In the genomic region with DNA sequence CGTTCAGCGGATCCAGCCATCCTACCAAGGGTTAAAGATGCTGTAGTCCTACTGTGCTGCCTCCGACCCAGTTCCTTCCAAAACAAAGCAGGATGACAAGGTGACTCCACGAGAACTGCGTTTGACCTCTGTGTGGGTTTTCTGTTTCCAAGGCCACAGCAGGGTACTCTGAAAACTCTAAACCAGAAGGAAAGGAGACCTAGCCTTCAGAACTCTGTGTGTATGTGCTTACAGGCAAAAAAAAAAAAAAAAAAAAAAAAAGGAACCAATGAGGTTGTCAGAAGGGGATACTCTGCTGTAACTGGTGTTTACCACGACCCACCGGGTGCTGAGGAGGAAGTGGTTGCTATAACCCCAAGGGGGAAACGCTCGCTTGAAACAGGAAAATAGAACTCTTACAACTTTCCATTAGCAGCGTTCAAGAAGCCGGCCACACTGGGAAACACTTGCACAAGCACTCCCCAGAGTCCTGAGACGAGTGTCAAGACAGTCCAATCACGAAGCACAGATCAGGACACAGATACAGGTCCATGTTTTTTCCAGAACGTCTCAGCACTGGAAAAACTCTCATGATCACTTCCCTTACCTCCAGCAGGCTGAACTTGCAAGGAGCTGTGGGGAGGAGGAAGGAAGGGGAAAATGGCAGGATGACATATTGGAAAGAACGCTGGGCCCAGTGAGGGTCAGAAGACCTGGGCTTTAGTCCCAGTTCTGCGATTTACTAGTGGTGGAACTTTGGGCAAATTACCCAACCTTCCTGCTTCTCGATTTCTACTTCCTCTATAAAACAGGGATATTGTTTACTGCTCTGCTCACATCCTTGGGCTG, we compare ENCODE assay signal across 8 cellular contexts.
A peak's percentile ranks its signal among the peaks of the same experiment; 100 is the strongest.
DNase-seq lines count a peak whose midpoint lies in the region; ATAC-seq and TF ChIP-seq lines count a peak whose summit lies in the region.

No MANE protein-coding gene starts in this region.

- CTCF ChIA-PET in activated CD8-positive, alpha-beta T cell treated with anti-CD3 and anti-CD28 coated beads for 36 hours (lab: Charles Lee): interaction anchor here (1.6 to 1.7 kb wide), 2 partner anchors 29 to 267 kb away, joined by 3 to 5 read pairs; partner anchors contain the start of gene PARP1
- CTCF ChIA-PET in HEK293T (lab: Yijun Ruan, JAX): no interaction called here

- H3K36me3 Mint-ChIP-seq in CD14-positive monocyte: peaks cover 23% of the 10 kb centered on the region in 2 donors
- peaks cover 39% of the 10 kb centered on the region for H3K36me3 Mint-ChIP-seq in activated CD8-positive, alpha-beta T cell treated with anti-CD3 and anti-CD28 coated beads for 36 hours (ENCODE audit: low read depth)
- no peaks in the 10 kb centered on the region for H3K36me3 Mint-ChIP-seq in glutamatergic neuron (ENCODE audit: unreplicated experiment)

- POLR2A ChIA-PET in activated CD8-positive, alpha-beta T cell treated with anti-CD3 and anti-CD28 coated beads for 36 hours (lab: Charles Lee): interaction anchor here (0.7 to 9.3 kb wide), 6 partner anchors 9 to 80 kb away, joined by 3 to 56 read pairs (median 5); no protein-coding TSS in a partner anchor
- POLR2A ChIA-PET in HEK293T (lab: Yijun Ruan, JAX): no interaction called here

- H3K27me3 Mint-ChIP-seq in CD14-positive monocyte (ENCODE audit: low read depth in 3 of 3): peaks cover 0 to 3% (median 0%) of the 10 kb centered on the region in 3 donors
- no peaks in the 10 kb centered on the region for H3K27me3 Mint-ChIP-seq in activated CD8-positive, alpha-beta T cell treated with anti-CD3 and anti-CD28 coated beads for 36 hours
- H3K27me3 Mint-ChIP-seq in glutamatergic neuron (ENCODE audit: unreplicated experiment): peaks cover 9% of the 10 kb centered on the region

- H3K4me1 Mint-ChIP-seq in CD14-positive monocyte (peaks cover 76% of the 10 kb centered on the region), glutamatergic neuron (ENCODE audit: low read depth, unreplicated experiment) (peaks cover 11% of the 10 kb centered on the region)
- peaks cover 92% of the 10 kb centered on the region for H3K4me1 Mint-ChIP-seq in activated CD8-positive, alpha-beta T cell treated with anti-CD3 and anti-CD28 coated beads for 36 hours (ENCODE audit: low read depth)

- H3K9me3 Mint-ChIP-seq in CD14-positive monocyte: no peaks in the 10 kb centered on the region
- H3K9me3 Mint-ChIP-seq in activated CD8-positive, alpha-beta T cell treated with anti-CD3 and anti-CD28 coated beads for 36 hours: no peaks in the 10 kb centered on the region
- H3K9me3 Mint-ChIP-seq in glutamatergic neuron (ENCODE audit: unreplicated experiment): peaks cover 3% of the 10 kb centered on the region

- DNase-seq in CD14-positive monocyte (ENCODE audit: low spot score) (peak; percentile 92), glutamatergic neuron (no peak), SW 1271 (lab: John Stamatoyannopoulos, UW) (no peak), HEK293T (ENCODE audit: extremely low spot score) (no peak)
- peak; percentile 91 for DNase-seq in activated CD8-positive, alpha-beta T cell treated with anti-CD3 and anti-CD28 coated beads for 36 hours
- peak in 2 of 3 experiments; percentile 39 to 59 for DNase-seq in stimulated activated CD4-positive, alpha-beta T cell treated with anti-CD3 and anti-CD28 coated beads, TNF-alpha, amount 100 ng/mL, for 4 hours (ENCODE audit: low read depth in 3 of 3)

- TF ChIP-seq CTCF in CD14-positive monocyte (IDR thresholded peaks at IDR 0.05) (no peak), glutamatergic neuron (IDR thresholded peaks at IDR 0.05; ENCODE audit: partially characterized antibody, unreplicated experiment) (no peak)
- no peak for TF ChIP-seq CTCF in activated CD8-positive, alpha-beta T cell treated with anti-CD3 and anti-CD28 coated beads for 36 hours (IDR thresholded peaks at IDR 0.05)

- intact Hi-C loops in CD14-positive monocyte (cut with micrococcal nuclease): loop anchor here in 1 of 2 donors (1.0 to 5.0 kb wide), 3 partner anchors 11 to 42 kb away; no protein-coding TSS in a partner anchor
- intact Hi-C loops in activated CD8-positive, alpha-beta T cell treated with anti-CD3 and anti-CD28 coated beads for 36 hours (cut with micrococcal nuclease): loop anchor here (5.0 kb wide), 1 partner anchor 33 kb away; no protein-coding TSS in a partner anchor

- H3K27ac Mint-ChIP-seq in CD14-positive monocyte: peak overlapping the region; percentile 97 to 99 (median 98)
- H3K27ac Mint-ChIP-seq in activated CD8-positive, alpha-beta T cell treated with anti-CD3 and anti-CD28 coated beads for 36 hours: peak overlapping the region; percentile 94
- no peak overlapping the region for H3K27ac Mint-ChIP-seq in glutamatergic neuron (ENCODE audit: unreplicated experiment)

- peak overlapping the region; percentile 70 to 85 for H3K4me3 Mint-ChIP-seq in CD14-positive monocyte
- peak overlapping the region; percentile 68 for H3K4me3 Mint-ChIP-seq in activated CD8-positive, alpha-beta T cell treated with anti-CD3 and anti-CD28 coated beads for 36 hours
- H3K4me3 Mint-ChIP-seq in glutamatergic neuron (ENCODE audit: unreplicated experiment): peak overlapping the region; percentile 15

- ATAC-seq in GM19468 (IDR thresholded peaks at IDR 0.05; ENCODE audit: extremely low read depth, unreplicated experiment): peak; percentile 67
- ATAC-seq in HG03571 (IDR thresholded peaks at IDR 0.05; ENCODE audit: unreplicated experiment): peak; percentile 63
- peak; percentile 55 for ATAC-seq in activated CD8-positive, alpha-beta T cell treated with anti-CD3 and anti-CD28 coated beads for 36 hours

TF ChIP-seq in HEK293T, 16 proteins besides CTCF, POLR2A, EP300 and RAD21:
- no peak for TF ChIP-seq PKNOX1 (IDR thresholded peaks at IDR 0.05)
- TF ChIP-seq SP1 (IDR thresholded peaks at IDR 0.05): no peak
- no peak for TF ChIP-seq L3MBTL2 (conservative IDR thresholded peaks at IDR 0.05)
- TF ChIP-seq NFRKB (IDR thresholded peaks at IDR 0.05): no peak
- TF ChIP-seq FOXA1 (IDR thresholded peaks at IDR 0.05): no peak
- no peak for TF ChIP-seq ZNF384 (IDR thresholded peaks at IDR 0.05)
- TF ChIP-seq FOXM1 (IDR thresholded peaks at IDR 0.05; ENCODE audit: borderline replicate concordance): no peak
- TF ChIP-seq LEF1 (IDR thresholded peaks at IDR 0.05; ENCODE audit: borderline replicate concordance): no peak
- TF ChIP-seq BHLHE40 (IDR thresholded peaks at IDR 0.05; ENCODE audit: borderline replicate concordance): no peak
- TF ChIP-seq ARNT (IDR thresholded peaks at IDR 0.05): no peak
- TF ChIP-seq HDGF (IDR thresholded peaks at IDR 0.05; ENCODE audit: borderline replicate concordance): no peak
TF ChIP-seq in HEK293T: peak in this region for 0.

Comparison
In these comparisons a context has a peak if more than half of its experiments do, and no peak if none do; other contexts are left out.
1. DNase-seq: peak in CD14-positive monocyte (single experiment), activated CD8-positive, alpha-beta T cell treated with anti-CD3 and anti-CD28 coated beads for 36 hours (single experiment) and stimulated activated CD4-positive, alpha-beta T cell treated with anti-CD3 and anti-CD28 coated beads, TNF-alpha, amount 100 ng/mL, for 4 hours (2 of 3); none in glutamatergic neuron (single experiment), SW 1271 (0 of 2) and HEK293T (single experiment).
2. H3K4me3 Mint-ChIP-seq: peak in every context shown above with its lines; median percentile 78 in CD14-positive monocyte; 68 in activated CD8-positive, alpha-beta T cell treated with anti-CD3 and anti-CD28 coated beads for 36 hours; 15 in glutamatergic neuron.
3. Peak in every context shown above with its lines, with median percentiles within 50 percentile points of each other: ATAC-seq.